9 cellular contexts compared by ENCODE assay signal in the genomic region with DNA sequence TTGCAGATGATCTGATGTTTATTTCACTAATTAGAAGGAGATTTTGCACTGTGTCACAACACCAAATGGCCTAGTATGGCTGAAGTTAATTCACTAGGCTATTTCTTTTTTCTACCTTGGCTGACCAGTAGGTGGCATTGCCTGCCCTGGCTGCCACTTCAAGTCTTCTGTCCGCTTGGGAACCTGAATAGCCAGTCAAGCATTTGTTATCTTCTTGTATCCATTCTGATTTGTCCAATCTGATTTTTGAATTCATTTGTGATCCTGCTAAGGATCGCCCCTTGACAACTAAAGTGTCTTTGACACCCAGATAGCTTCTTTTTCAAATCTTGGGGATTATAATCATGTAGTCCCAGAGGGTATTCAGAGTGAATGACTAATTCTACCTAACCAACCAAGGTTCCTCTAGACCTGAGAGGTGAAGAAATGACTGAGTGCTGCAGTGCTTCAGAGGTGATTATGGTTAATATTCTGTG.
DNase-seq lines count a peak whose midpoint lies in the region; ATAC-seq and TF ChIP-seq lines count a peak whose summit lies in the region.
"Had no signal": no experiment of that assay in that cellular context is flagged by ENCODE, and none has a peak within 500 bp of the region (broad histone marks: within the 10 kb centered on the region; RNA-seq: fewer than 3 reads in every experiment).

No MANE protein-coding gene starts in this region.

- CTCF ChIA-PET in WTC11 (lab: Charles Lee), result no interaction called here

- peaks cover 32% of the 10 kb centered on the region for H3K27me3 Mint-ChIP-seq in WTC11 (ENCODE audit: low read depth)
- H3K27me3 Mint-ChIP-seq in nephron progenitor cell (ENCODE audit: low read depth, poor library complexity), result peaks cover 7% of the 10 kb centered on the region

- no peak overlapping the region for H3K27ac Mint-ChIP-seq in WTC11
- H3K27ac Mint-ChIP-seq in nephron progenitor cell, result no peak overlapping the region
- H3K27ac Mint-ChIP-seq: activated naive CD8-positive, alpha-beta T cell had no signal

- TF ChIP-seq CTCF in WTC11 (IDR thresholded peaks at IDR 0.05) (peak; percentile 71), fibroblast of mammary gland (conservative IDR thresholded peaks at IDR 0.05; ENCODE audit: control insufficient read depth, insufficient read depth, low read depth, low read length) (peak; percentile 98), nephron progenitor cell (IDR thresholded peaks at IDR 0.05) (peak; percentile 88)

- POLR2A ChIA-PET in WTC11 (lab: Charles Lee), result no interaction called here

- no peak overlapping the region for H3K4me3 Mint-ChIP-seq in WTC11
- no peak overlapping the region for H3K4me3 Mint-ChIP-seq in nephron progenitor cell
- H3K4me3 Mint-ChIP-seq: activated naive CD8-positive, alpha-beta T cell had no signal

- no peaks in the 10 kb centered on the region for H3K36me3 Mint-ChIP-seq in WTC11
- no peaks in the 10 kb centered on the region for H3K36me3 Mint-ChIP-seq in nephron progenitor cell (ENCODE audit: low read depth)
- H3K36me3 Mint-ChIP-seq: activated naive CD8-positive, alpha-beta T cell had no signal

- H3K4me1 Mint-ChIP-seq in WTC11, result no peaks in the 10 kb centered on the region
- H3K4me1 Mint-ChIP-seq in nephron progenitor cell, result peaks cover 8% of the 10 kb centered on the region

- H3K9me3 Mint-ChIP-seq in WTC11 (peaks cover 7% of the 10 kb centered on the region), nephron progenitor cell (peaks cover 12% of the 10 kb centered on the region)

- DNase-seq in DMS 273 (lab: John Stamatoyannopoulos, UW; ENCODE audit: unreplicated experiment) (peak; percentile 80), NCI-H2196 treated with DMSO at 0.1 percent for 48 hours (lab: John Stamatoyannopoulos, UW; ENCODE audit: unreplicated experiment) (peak; percentile 50), WTC11 (ENCODE audit: low spot score) (peak; percentile 31), fibroblast of mammary gland (ENCODE audit: low read depth) (peak; percentile 88), nephron progenitor cell (peak; percentile 44)
- no peak for DNase-seq in activated CD8-positive, alpha-beta memory T cell treated with anti-CD3 and anti-CD28 coated beads, Interleukin-2, amount 50 U/mL, for 4 hours

- no peak overlapping the region for H3K4me3 ChIP-seq in fibroblast of mammary gland (ENCODE audit: control insufficient read depth, low read depth, low read length)

- ATAC-seq in GM19043 (IDR thresholded peaks at IDR 0.05; ENCODE audit: low read depth, unreplicated experiment) (peak; percentile 70), HG03097 (IDR thresholded peaks at IDR 0.05; ENCODE audit: low FRiP score, unreplicated experiment) (peak; percentile 65), WTC11 (peak; percentile 80)

TF ChIP-seq in WTC11, 78 proteins besides CTCF, POLR2A, EP300 and RAD21:
- TF ChIP-seq, protein P1, sequence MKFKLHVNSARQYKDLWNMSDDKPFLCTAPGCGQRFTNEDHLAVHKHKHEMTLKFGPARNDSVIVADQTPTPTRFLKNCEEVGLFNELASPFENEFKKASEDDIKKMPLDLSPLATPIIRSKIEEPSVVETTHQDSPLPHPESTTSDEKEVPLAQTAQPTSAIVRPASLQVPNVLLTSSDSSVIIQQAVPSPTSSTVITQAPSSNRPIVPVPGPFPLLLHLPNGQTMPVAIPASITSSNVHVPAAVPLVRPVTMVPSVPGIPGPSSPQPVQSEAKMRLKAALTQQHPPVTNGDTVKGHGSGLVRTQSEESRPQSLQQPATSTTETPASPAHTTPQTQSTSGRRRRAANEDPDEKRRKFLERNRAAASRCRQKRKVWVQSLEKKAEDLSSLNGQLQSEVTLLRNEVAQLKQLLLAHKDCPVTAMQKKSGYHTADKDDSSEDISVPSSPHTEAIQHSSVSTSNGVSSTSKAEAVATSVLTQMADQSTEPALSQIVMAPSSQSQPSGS (CRISPR knock-in tag; IDR thresholded peaks at IDR 0.05; ENCODE audit: borderline replicate concordance, low read depth), result no peak
- TF ChIP-seq TP53 (CRISPR knock-in tag; IDR thresholded peaks at IDR 0.05) (no peak), ESRRA (CRISPR knock-in tag; IDR thresholded peaks at IDR 0.05; ENCODE audit: borderline replicate concordance) (no peak), JUN (CRISPR knock-in tag; IDR thresholded peaks at IDR 0.05) (no peak), RELA (CRISPR knock-in tag; IDR thresholded peaks at IDR 0.05; ENCODE audit: borderline replicate concordance) (no peak), TCF7 (CRISPR knock-in tag; IDR thresholded peaks at IDR 0.05; ENCODE audit: low read depth) (no peak), FOXK1 (CRISPR knock-in tag; IDR thresholded peaks at IDR 0.05) (no peak), NR3C1 (CRISPR knock-in tag; conservative IDR thresholded peaks at IDR 0.05; ENCODE audit: low read depth) (no peak), IRF2 (CRISPR knock-in tag; IDR thresholded peaks at IDR 0.05; ENCODE audit: borderline replicate concordance, low read depth) (no peak), FOXJ3 (CRISPR knock-in tag; IDR thresholded peaks at IDR 0.05; ENCODE audit: borderline replicate concordance) (no peak), ZNF317 (CRISPR knock-in tag; IDR thresholded peaks at IDR 0.05; ENCODE audit: borderline replicate concordance, low read depth) (no peak), GTF2I (CRISPR knock-in tag; conservative IDR thresholded peaks at IDR 0.05) (no peak), ZNF423 (CRISPR knock-in tag; IDR thresholded peaks at IDR 0.05) (no peak), ZNF396 (CRISPR knock-in tag; IDR thresholded peaks at IDR 0.05; ENCODE audit: borderline replicate concordance) (no peak), ETV6 (CRISPR knock-in tag; IDR thresholded peaks at IDR 0.05) (no peak), NR1H2 (CRISPR knock-in tag; IDR thresholded peaks at IDR 0.05) (no peak)
- TF ChIP-seq, protein P2, sequence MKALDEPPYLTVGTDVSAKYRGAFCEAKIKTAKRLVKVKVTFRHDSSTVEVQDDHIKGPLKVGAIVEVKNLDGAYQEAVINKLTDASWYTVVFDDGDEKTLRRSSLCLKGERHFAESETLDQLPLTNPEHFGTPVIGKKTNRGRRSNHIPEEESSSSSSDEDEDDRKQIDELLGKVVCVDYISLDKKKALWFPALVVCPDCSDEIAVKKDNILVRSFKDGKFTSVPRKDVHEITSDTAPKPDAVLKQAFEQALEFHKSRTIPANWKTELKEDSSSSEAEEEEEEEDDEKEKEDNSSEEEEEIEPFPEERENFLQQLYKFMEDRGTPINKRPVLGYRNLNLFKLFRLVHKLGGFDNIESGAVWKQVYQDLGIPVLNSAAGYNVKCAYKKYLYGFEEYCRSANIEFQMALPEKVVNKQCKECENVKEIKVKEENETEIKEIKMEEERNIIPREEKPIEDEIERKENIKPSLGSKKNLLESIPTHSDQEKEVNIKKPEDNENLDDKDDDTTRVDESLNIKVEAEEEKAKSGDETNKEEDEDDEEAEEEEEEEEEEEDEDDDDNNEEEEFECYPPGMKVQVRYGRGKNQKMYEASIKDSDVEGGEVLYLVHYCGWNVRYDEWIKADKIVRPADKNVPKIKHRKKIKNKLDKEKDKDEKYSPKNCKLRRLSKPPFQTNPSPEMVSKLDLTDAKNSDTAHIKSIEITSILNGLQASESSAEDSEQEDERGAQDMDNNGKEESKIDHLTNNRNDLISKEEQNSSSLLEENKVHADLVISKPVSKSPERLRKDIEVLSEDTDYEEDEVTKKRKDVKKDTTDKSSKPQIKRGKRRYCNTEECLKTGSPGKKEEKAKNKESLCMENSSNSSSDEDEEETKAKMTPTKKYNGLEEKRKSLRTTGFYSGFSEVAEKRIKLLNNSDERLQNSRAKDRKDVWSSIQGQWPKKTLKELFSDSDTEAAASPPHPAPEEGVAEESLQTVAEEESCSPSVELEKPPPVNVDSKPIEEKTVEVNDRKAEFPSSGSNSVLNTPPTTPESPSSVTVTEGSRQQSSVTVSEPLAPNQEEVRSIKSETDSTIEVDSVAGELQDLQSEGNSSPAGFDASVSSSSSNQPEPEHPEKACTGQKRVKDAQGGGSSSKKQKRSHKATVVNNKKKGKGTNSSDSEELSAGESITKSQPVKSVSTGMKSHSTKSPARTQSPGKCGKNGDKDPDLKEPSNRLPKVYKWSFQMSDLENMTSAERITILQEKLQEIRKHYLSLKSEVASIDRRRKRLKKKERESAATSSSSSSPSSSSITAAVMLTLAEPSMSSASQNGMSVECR (CRISPR knock-in tag; IDR thresholded peaks at IDR 0.05; ENCODE audit: borderline replicate concordance), result no peak
- TF ChIP-seq, protein P3, sequence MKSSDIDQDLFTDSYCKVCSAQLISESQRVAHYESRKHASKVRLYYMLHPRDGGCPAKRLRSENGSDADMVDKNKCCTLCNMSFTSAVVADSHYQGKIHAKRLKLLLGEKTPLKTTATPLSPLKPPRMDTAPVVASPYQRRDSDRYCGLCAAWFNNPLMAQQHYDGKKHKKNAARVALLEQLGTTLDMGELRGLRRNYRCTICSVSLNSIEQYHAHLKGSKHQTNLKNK (CRISPR knock-in tag; IDR thresholded peaks at IDR 0.05), result no peak
- TF ChIP-seq, protein P4, sequence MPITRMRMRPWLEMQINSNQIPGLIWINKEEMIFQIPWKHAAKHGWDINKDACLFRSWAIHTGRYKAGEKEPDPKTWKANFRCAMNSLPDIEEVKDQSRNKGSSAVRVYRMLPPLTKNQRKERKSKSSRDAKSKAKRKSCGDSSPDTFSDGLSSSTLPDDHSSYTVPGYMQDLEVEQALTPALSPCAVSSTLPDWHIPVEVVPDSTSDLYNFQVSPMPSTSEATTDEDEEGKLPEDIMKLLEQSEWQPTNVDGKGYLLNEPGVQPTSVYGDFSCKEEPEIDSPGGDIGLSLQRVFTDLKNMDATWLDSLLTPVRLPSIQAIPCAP (CRISPR knock-in tag; IDR thresholded peaks at IDR 0.05), result no peak
- TF ChIP-seq, protein P5, sequence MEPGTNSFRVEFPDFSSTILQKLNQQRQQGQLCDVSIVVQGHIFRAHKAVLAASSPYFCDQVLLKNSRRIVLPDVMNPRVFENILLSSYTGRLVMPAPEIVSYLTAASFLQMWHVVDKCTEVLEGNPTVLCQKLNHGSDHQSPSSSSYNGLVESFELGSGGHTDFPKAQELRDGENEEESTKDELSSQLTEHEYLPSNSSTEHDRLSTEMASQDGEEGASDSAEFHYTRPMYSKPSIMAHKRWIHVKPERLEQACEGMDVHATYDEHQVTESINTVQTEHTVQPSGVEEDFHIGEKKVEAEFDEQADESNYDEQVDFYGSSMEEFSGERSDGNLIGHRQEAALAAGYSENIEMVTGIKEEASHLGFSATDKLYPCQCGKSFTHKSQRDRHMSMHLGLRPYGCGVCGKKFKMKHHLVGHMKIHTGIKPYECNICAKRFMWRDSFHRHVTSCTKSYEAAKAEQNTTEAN (CRISPR knock-in tag; IDR thresholded peaks at IDR 0.05), result no peak
